Comparison of ENCODE assay signal across 9 cellular contexts in genomic region chr22:37636186-37636948, GRCh38. TPM values are rescaled to one million over a fixed set of nuclear protein-coding genes. Genes with fewer than 3 reads are reported as not detected.
DNase-seq lines count a peak whose midpoint lies in the region; ATAC-seq, FAIRE-seq and TF ChIP-seq lines count a peak whose summit lies in the region.
"Had no signal": no experiment of that assay in that cellular context is flagged by ENCODE, and none has a peak within 500 bp of the region (broad histone marks: within the 10 kb centered on the region; RNA-seq: fewer than 3 reads in every experiment).

No MANE protein-coding gene starts in this region.

- 67% methylated on average over 6 of the region's 6 CpGs for WGBS in right cardiac atrium

- no peaks in the 10 kb centered on the region for H3K9me2 ChIP-seq in MM.1S (replicated peaks; ENCODE audit: insufficient read depth, low read length)

- intact Hi-C loops in right cardiac atrium (cut with DNase I): no loop called here

- H3K27me3 ChIP-seq in MM.1S (replicated peaks; ENCODE audit: insufficient read depth, low read length) (no peaks in the 10 kb centered on the region), astrocyte (ENCODE audit: insufficient read depth, low read length) (no peaks in the 10 kb centered on the region), right cardiac atrium (ENCODE audit: control insufficient read depth, insufficient read depth) (no peaks in the 10 kb centered on the region)
- H3K27me3 ChIP-seq: body of pancreas had no signal

- H3K9me3 ChIP-seq in MM.1S (replicated peaks; ENCODE audit: insufficient read depth, low read length) (no peaks in the 10 kb centered on the region), astrocyte (ENCODE audit: insufficient read depth, low read depth, low read length) (no peaks in the 10 kb centered on the region), right cardiac atrium (ENCODE audit: control insufficient read depth, low read length) (no peaks in the 10 kb centered on the region)
- H3K9me3 ChIP-seq: body of pancreas had no signal

- FAIRE-seq in astrocyte (lab: Jason Lieb, UNC): no peak

- peak overlapping the region; percentile 11 for H3K4me3 Mint-ChIP-seq in astrocyte (ENCODE audit: unreplicated experiment)
- H3K4me3 Mint-ChIP-seq in natural killer cell treated with Interleukin-12 subunit alpha and Interleukin-12 subunit beta and Interleukin-15 and Interleukin-18, amount 100 ng/mL, for 72 hours: peak overlapping the region; percentile 68
- H3K4me3 Mint-ChIP-seq in activated T-cell treated with anti-CD3 and anti-CD28 coated beads, Interleukin-2, amount 50 U/mL, for 4 hours: no peak overlapping the region

- no peaks in the 10 kb centered on the region for H4K20me1 ChIP-seq in MM.1S (ENCODE audit: insufficient read depth, low read length)
- H4K20me1 ChIP-seq in astrocyte (ENCODE audit: insufficient read depth, low read length): peaks cover 4% of the 10 kb centered on the region

- H3K9me3 Mint-ChIP-seq in astrocyte (ENCODE audit: unreplicated experiment): no peaks in the 10 kb centered on the region
- no peaks in the 10 kb centered on the region for H3K9me3 Mint-ChIP-seq in natural killer cell treated with Interleukin-12 subunit alpha and Interleukin-12 subunit beta and Interleukin-15 and Interleukin-18, amount 100 ng/mL, for 72 hours
- H3K9me3 Mint-ChIP-seq in activated T-cell treated with anti-CD3 and anti-CD28 coated beads, Interleukin-2, amount 50 U/mL, for 4 hours: no peaks in the 10 kb centered on the region

- H3K27ac ChIP-seq in MM.1S (ENCODE audit: low read length): peak overlapping the region; percentile 57; the same call in 1 of the 2 replicates
- no peak overlapping the region for H3K27ac ChIP-seq in astrocyte (ENCODE audit: low read depth, low read length)
- H3K27ac ChIP-seq in right cardiac atrium (ENCODE audit: low read length): no peak overlapping the region
- H3K27ac ChIP-seq: body of pancreas had no signal

- peak; percentile 39 for TF ChIP-seq CTCF in MM.1S (IDR thresholded peaks at IDR 0.05; ENCODE audit: low read length)
- TF ChIP-seq CTCF in astrocyte (IDR thresholded peaks at IDR 0.05; ENCODE audit: insufficient read depth, low read depth, low read length): peak; percentile 22

- H3K4me2 ChIP-seq in MM.1S (ENCODE audit: low read depth, low read length): peak overlapping the region; percentile 21; the same call in 1 of the 2 replicates
- H3K4me2 ChIP-seq in astrocyte (ENCODE audit: low read length): peak overlapping the region; percentile 50

- H3K36me3 ChIP-seq in MM.1S (replicated peaks; ENCODE audit: insufficient read depth, low read length): no peaks in the 10 kb centered on the region
- H3K36me3 ChIP-seq in astrocyte (ENCODE audit: insufficient read depth, low read length): no peaks in the 10 kb centered on the region

- no peaks in the 10 kb centered on the region for H3K27me3 Mint-ChIP-seq in astrocyte (ENCODE audit: low read depth, unreplicated experiment)
- H3K27me3 Mint-ChIP-seq in natural killer cell treated with Interleukin-12 subunit alpha and Interleukin-12 subunit beta and Interleukin-15 and Interleukin-18, amount 100 ng/mL, for 72 hours: no peaks in the 10 kb centered on the region
- no peaks in the 10 kb centered on the region for H3K27me3 Mint-ChIP-seq in activated T-cell treated with anti-CD3 and anti-CD28 coated beads, Interleukin-2, amount 50 U/mL, for 4 hours (ENCODE audit: low read depth)

- H3K36me3 Mint-ChIP-seq in astrocyte (ENCODE audit: low read depth, unreplicated experiment): peaks cover 4% of the 10 kb centered on the region
- no peaks in the 10 kb centered on the region for H3K36me3 Mint-ChIP-seq in natural killer cell treated with Interleukin-12 subunit alpha and Interleukin-12 subunit beta and Interleukin-15 and Interleukin-18, amount 100 ng/mL, for 72 hours
- no peaks in the 10 kb centered on the region for H3K36me3 Mint-ChIP-seq in activated T-cell treated with anti-CD3 and anti-CD28 coated beads, Interleukin-2, amount 50 U/mL, for 4 hours (ENCODE audit: insufficient read depth)

- peaks cover 13% of the 10 kb centered on the region for H3K79me2 ChIP-seq in MM.1S (ENCODE audit: low read length)
- peaks cover 4% of the 10 kb centered on the region for H3K79me2 ChIP-seq in astrocyte (ENCODE audit: insufficient read depth, low read length)

- H3K9ac ChIP-seq in MM.1S (ENCODE audit: low read length) (peak overlapping the region; percentile 15; the same call in 1 of the 2 replicates), astrocyte (ENCODE audit: low read length) (no peak overlapping the region)

- DNase-seq in ELF-1 (ENCODE audit: low read depth, low spot score) (peak; percentile 64), MM.1S (peak; percentile 74), astrocyte (ENCODE audit: low read depth) (peak; percentile 86), NCI-H2029 treated with DMSO at 0.1 percent for 48 hours (lab: John Stamatoyannopoulos, UW) (no peak), NCI-H1694 (lab: John Stamatoyannopoulos, UW) (no peak), right cardiac atrium (no peak)
- peak; percentile 82 for DNase-seq in natural killer cell treated with Interleukin-12 subunit alpha and Interleukin-12 subunit beta and Interleukin-15 and Interleukin-18, amount 100 ng/mL, for 72 hours (ENCODE audit: low spot score)
- no peak for DNase-seq in activated T-cell treated with anti-CD3 and anti-CD28 coated beads, Interleukin-2, amount 50 U/mL, for 4 hours

- H3K4me3 ChIP-seq in MM.1S (ENCODE audit: low read length): no peak overlapping the region
- H3K4me3 ChIP-seq in astrocyte (ENCODE audit: insufficient read depth, low read depth, low read length): no peak overlapping the region
- no peak overlapping the region for H3K4me3 ChIP-seq in right cardiac atrium (ENCODE audit: low read length)
- H3K4me3 ChIP-seq: body of pancreas had no signal

- ATAC-seq in natural killer cell treated with Interleukin-12 subunit alpha and Interleukin-12 subunit beta and Interleukin-15 and Interleukin-18, amount 100 ng/mL, for 72 hours: peak; percentile 50 to 56
- ATAC-seq in activated T-cell treated with anti-CD3 and anti-CD28 coated beads, Interleukin-2, amount 50 U/mL, for 4 hours: no peak
- no peak for ATAC-seq in right cardiac atrium
- ATAC-seq: body of pancreas had no signal

- H3K4me1 Mint-ChIP-seq in astrocyte (ENCODE audit: low read depth, unreplicated experiment): peaks cover 32% of the 10 kb centered on the region
- H3K4me1 Mint-ChIP-seq in natural killer cell treated with Interleukin-12 subunit alpha and Interleukin-12 subunit beta and Interleukin-15 and Interleukin-18, amount 100 ng/mL, for 72 hours (ENCODE audit: low read depth in 2 of 2): peaks cover 50 to 62% of the 10 kb centered on the region in 2 donors
- H3K4me1 Mint-ChIP-seq in activated T-cell treated with anti-CD3 and anti-CD28 coated beads, Interleukin-2, amount 50 U/mL, for 4 hours (ENCODE audit: low read depth): peaks cover 72% of the 10 kb centered on the region

- no peak overlapping the region for H3K27ac Mint-ChIP-seq in astrocyte (ENCODE audit: unreplicated experiment)
- H3K27ac Mint-ChIP-seq in natural killer cell treated with Interleukin-12 subunit alpha and Interleukin-12 subunit beta and Interleukin-15 and Interleukin-18, amount 100 ng/mL, for 72 hours: peak overlapping the region; percentile 93 to 94

- H2AFZ ChIP-seq in MM.1S (ENCODE audit: low read length): no peak overlapping the region
- no peak overlapping the region for H2AFZ ChIP-seq in astrocyte (ENCODE audit: low read depth, low read length)

- H3F3A ChIP-seq in MM.1S (ENCODE audit: insufficient read depth, low read length): peaks cover 34% of the 10 kb centered on the region

- H3K4me1 ChIP-seq in MM.1S (ENCODE audit: low read length): peaks cover 31% of the 10 kb centered on the region
- H3K4me1 ChIP-seq in astrocyte (ENCODE audit: insufficient read depth, low read length): peaks cover 52% of the 10 kb centered on the region
- H3K4me1 ChIP-seq in right cardiac atrium (ENCODE audit: control insufficient read depth, insufficient read depth, low read length): peaks cover 14% of the 10 kb centered on the region

RNA-seq across cellular contexts. Expression of gene SH3BP1, which starts 3.1 kb away (rescaled TPM):
- total RNA-seq in astrocyte (26.5 and 31.6 TPM in 2 replicates), right cardiac atrium (1 to 10 TPM; 1.9 to 4.8 (median 3.1) TPM)
- total RNA-seq in natural killer cell treated with Interleukin-12 subunit alpha and Interleukin-12 subunit beta and Interleukin-15 and Interleukin-18, amount 100 ng/mL, for 72 hours: 100 to 1,000 TPM; 160 to 229 TPM
- 10 to 100 TPM; 51.1 to 54.3 (median 52.5) TPM for total RNA-seq in activated T-cell treated with anti-CD3 and anti-CD28 coated beads, Interleukin-2, amount 50 U/mL, for 4 hours
- polyA plus RNA-seq in right cardiac atrium: 1.4 TPM

RNA-seq across cellular contexts. Expression of gene PDXP, which starts 22.2 kb away (rescaled TPM):
- total RNA-seq in astrocyte (18.9 and 22.4 TPM in 2 replicates), right cardiac atrium (10 to 100 TPM; 18.6 to 21.7 (median 20.4) TPM)
- total RNA-seq in natural killer cell treated with Interleukin-12 subunit alpha and Interleukin-12 subunit beta and Interleukin-15 and Interleukin-18, amount 100 ng/mL, for 72 hours: 10 to 100 TPM; 43.9 to 58.4 TPM
- total RNA-seq in activated T-cell treated with anti-CD3 and anti-CD28 coated beads, Interleukin-2, amount 50 U/mL, for 4 hours: 10 to 100 TPM; 39.0 to 50.2 (median 43.7) TPM
- 21.0 TPM for polyA plus RNA-seq in right cardiac atrium

RNA-seq across cellular contexts. Expression of gene GGA1, which starts 27.7 kb away (rescaled TPM):
- total RNA-seq in astrocyte (39.9 and 43.1 TPM in 2 replicates), right cardiac atrium (10 to 100 TPM; 23.3 to 29.0 (median 26.0) TPM)
- 100 to 1,000 TPM in 1 of 2 donors, 10 to 100 TPM in 1; 85.5 to 142 TPM for total RNA-seq in natural killer cell treated with Interleukin-12 subunit alpha and Interleukin-12 subunit beta and Interleukin-15 and Interleukin-18, amount 100 ng/mL, for 72 hours
- 10 to 100 TPM; 73.3 to 79.5 (median 77.3) TPM for total RNA-seq in activated T-cell treated with anti-CD3 and anti-CD28 coated beads, Interleukin-2, amount 50 U/mL, for 4 hours
- polyA plus RNA-seq in right cardiac atrium: 27.2 TPM

RNA-seq across cellular contexts. Expression of gene LGALS1, which starts 39.1 kb away (rescaled TPM):
- total RNA-seq in astrocyte: 240 and 260 TPM in 2 replicates
- total RNA-seq in natural killer cell treated with Interleukin-12 subunit alpha and Interleukin-12 subunit beta and Interleukin-15 and Interleukin-18, amount 100 ng/mL, for 72 hours: 100 to 1,000 TPM; 290 to 675 TPM
- 10 to 100 TPM; 23.5 to 39.5 (median 24.9) TPM for total RNA-seq in activated T-cell treated with anti-CD3 and anti-CD28 coated beads, Interleukin-2, amount 50 U/mL, for 4 hours
- 100 to 1,000 TPM; 438 to 693 (median 551) TPM for total RNA-seq in right cardiac atrium
- polyA plus RNA-seq in right cardiac atrium: 1,338 TPM

RNA-seq across cellular contexts. Expression of gene NOL12, which starts 49.8 kb away (rescaled TPM):
- total RNA-seq in astrocyte: 17.9 and 18.1 TPM in 2 replicates
- 10 to 100 TPM; 37.4 to 48.3 TPM for total RNA-seq in natural killer cell treated with Interleukin-12 subunit alpha and Interleukin-12 subunit beta and Interleukin-15 and Interleukin-18, amount 100 ng/mL, for 72 hours
- total RNA-seq in activated T-cell treated with anti-CD3 and anti-CD28 coated beads, Interleukin-2, amount 50 U/mL, for 4 hours: 10 to 100 TPM; 58.7 to 66.4 (median 65.2) TPM
- 10 to 100 TPM; 13.5 to 16.4 (median 14.4) TPM for total RNA-seq in right cardiac atrium
- polyA plus RNA-seq in right cardiac atrium: 16.3 TPM

Comparison
In these comparisons a context has a peak if more than half of its experiments do, and no peak if none do; other contexts are left out.
1. DNase-seq: peak in ELF-1 (single experiment), MM.1S (single experiment), astrocyte (single experiment) and natural killer cell treated with Interleukin-12 subunit alpha and Interleukin-12 subunit beta and Interleukin-15 and Interleukin-18, amount 100 ng/mL, for 72 hours (single experiment); none in NCI-H2029 treated with DMSO at 0.1 percent for 48 hours (single experiment), NCI-H1694 (single experiment), activated T-cell treated with anti-CD3 and anti-CD28 coated beads, Interleukin-2, amount 50 U/mL, for 4 hours (single experiment) and right cardiac atrium (0 of 3).
2. ATAC-seq: peak in natural killer cell treated with Interleukin-12 subunit alpha and Interleukin-12 subunit beta and Interleukin-15 and Interleukin-18, amount 100 ng/mL, for 72 hours (2 of 2); none in activated T-cell treated with anti-CD3 and anti-CD28 coated beads, Interleukin-2, amount 50 U/mL, for 4 hours (0 of 2) and right cardiac atrium (0 of 2).